ENCODE assay signal across 8 cellular contexts in genomic region chr7:1290262-1291039, GRCh38. TPM values are rescaled to one million over a fixed set of nuclear protein-coding genes. Genes with fewer than 3 reads are reported as not detected.
A peak's percentile ranks its signal among the peaks of the same experiment; 100 is the strongest.
DNase-seq lines count a peak whose midpoint lies in the region; ATAC-seq lines count a peak whose summit lies in the region.

No MANE protein-coding gene starts in this region.

- POLR2A ChIA-PET in activated naive CD8-positive, alpha-beta T cell treated with anti-CD3 and anti-CD28 coated beads, Interleukin-2, amount 10 ng/mL, durations not matched to agents 7 days and 5 days (lab: Charles Lee) = no interaction called here

- no peaks in the 10 kb centered on the region for H3K4me1 Mint-ChIP-seq in activated naive CD8-positive, alpha-beta T cell treated with anti-CD3 and anti-CD28 coated beads, Interleukin-2, amount 10 ng/mL, durations not matched to agents 7 days and 5 days

- ATAC-seq in activated naive CD8-positive, alpha-beta T cell treated with anti-CD3 and anti-CD28 coated beads, Interleukin-2, amount 10 ng/mL, durations not matched to agents 7 days and 5 days (ENCODE audit: low read depth) = peak; percentile 34
- peak; percentile 73 for ATAC-seq in left ventricle myocardium superior

- DNase-seq in CMK (ENCODE audit: low read depth) (peak; percentile 5), NCI-H1092 treated with DMSO at 0.1 percent for 48 hours (lab: John Stamatoyannopoulos, UW) (peak; percentile 70), left ventricle myocardium superior (peak; percentile 46), putamen (ENCODE audit: low spot score) (peak; percentile 42), HuH-7 (ENCODE audit: low spot score) (no peak), A172 (ENCODE audit: low spot score) (no peak), Kasumi-1 (lab: John Stamatoyannopoulos, UW) (no peak)
- DNase-seq in activated naive CD8-positive, alpha-beta T cell treated with anti-CD3 and anti-CD28 coated beads, Interleukin-2, amount 10 ng/mL, durations not matched to agents 7 days and 5 days = peak; percentile 44

- H3K4me3 Mint-ChIP-seq in activated naive CD8-positive, alpha-beta T cell treated with anti-CD3 and anti-CD28 coated beads, Interleukin-2, amount 10 ng/mL, durations not matched to agents 7 days and 5 days = peak overlapping the region; percentile 41

- intact Hi-C loops in left ventricle myocardium superior (cut with micrococcal nuclease) = no loop called here

- no peak overlapping the region for H3K27ac Mint-ChIP-seq in activated naive CD8-positive, alpha-beta T cell treated with anti-CD3 and anti-CD28 coated beads, Interleukin-2, amount 10 ng/mL, durations not matched to agents 7 days and 5 days

- H3K9me3 Mint-ChIP-seq in activated naive CD8-positive, alpha-beta T cell treated with anti-CD3 and anti-CD28 coated beads, Interleukin-2, amount 10 ng/mL, durations not matched to agents 7 days and 5 days = no peaks in the 10 kb centered on the region

- H3K36me3 Mint-ChIP-seq in activated naive CD8-positive, alpha-beta T cell treated with anti-CD3 and anti-CD28 coated beads, Interleukin-2, amount 10 ng/mL, durations not matched to agents 7 days and 5 days = no peaks in the 10 kb centered on the region

- H3K27me3 Mint-ChIP-seq in activated naive CD8-positive, alpha-beta T cell treated with anti-CD3 and anti-CD28 coated beads, Interleukin-2, amount 10 ng/mL, durations not matched to agents 7 days and 5 days = peaks cover 30% of the 10 kb centered on the region

RNA-seq across cellular contexts. Expression of gene UNCX, which starts 57.8 kb away (rescaled TPM):
- total RNA-seq in activated naive CD8-positive, alpha-beta T cell treated with anti-CD3 and anti-CD28 coated beads, Interleukin-2, amount 10 ng/mL, durations not matched to agents 7 days and 5 days = not detected
- total RNA-seq in left ventricle myocardium superior = not detected
- not detected in 2 replicates for total RNA-seq in A172 (2014; rRNA removed; shearing (Covaris generic))

Comparison
In these comparisons a context has a peak if more than half of its experiments do, and no peak if none do; other contexts are left out.
1. DNase-seq: peak in CMK (single experiment), NCI-H1092 treated with DMSO at 0.1 percent for 48 hours (single experiment), activated naive CD8-positive, alpha-beta T cell treated with anti-CD3 and anti-CD28 coated beads, Interleukin-2, amount 10 ng/mL, durations not matched to agents 7 days and 5 days (single experiment), left ventricle myocardium superior (single experiment) and putamen (single experiment); none in HuH-7 (single experiment), A172 (single experiment) and Kasumi-1 (0 of 2).